ENCODE assay signal across 8 cellular contexts in the genomic region with DNA sequence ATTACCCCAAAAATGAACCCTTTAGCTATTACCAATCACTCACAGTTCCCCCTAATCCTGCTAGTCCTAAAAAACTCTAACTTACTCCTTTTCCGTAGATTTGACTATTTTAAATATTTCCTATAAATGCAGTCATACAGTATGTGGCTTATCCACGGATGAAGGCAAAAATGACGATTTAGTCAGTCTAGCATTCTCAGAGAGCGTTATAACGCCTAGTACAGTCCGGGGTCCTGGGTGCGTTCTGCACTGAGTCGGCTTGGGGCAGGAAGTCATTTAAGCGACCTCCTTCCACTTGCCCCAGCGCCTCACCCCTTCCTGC. TPM values are rescaled to one million over a fixed set of nuclear protein-coding genes. Genes with fewer than 3 reads are reported as not detected.
DNase-seq lines count a peak whose midpoint lies in the region; ATAC-seq and TF ChIP-seq lines count a peak whose summit lies in the region.

No MANE protein-coding gene starts in this region.

- no peak for TF ChIP-seq CTCF in GM06990 (IDR thresholded peaks at IDR 0.05; ENCODE audit: insufficient read depth, low read length, poor library complexity, severe bottlenecking)
- no peak for TF ChIP-seq CTCF in ascending aorta (IDR thresholded peaks at IDR 0.05)

- intact Hi-C loops in ascending aorta (cut with DNase I) = loop anchor here (5.0 to 10.0 kb wide), 5 partner anchors 97 to 445 kb away; a partner anchor contains a TSS

- H3K27me3 ChIP-seq in GM06990 (replicated peaks; ENCODE audit: control insufficient read depth, insufficient read depth, low read length) = no peaks in the 10 kb centered on the region
- no peaks in the 10 kb centered on the region for H3K27me3 ChIP-seq in ascending aorta

- DNase-seq in GM06990 (ENCODE audit: extremely low read depth, insufficient read length) (no peak), ascending aorta (ENCODE audit: low spot score in 2 of 2) (no peak), iPS-NIHi11 (ENCODE audit: low spot score) (no peak), SW480 (ENCODE audit: low spot score) (no peak)

- 0 to 4% methylated on average over 7 to 9 of the region's 10 CpGs for WGBS in mesodermal cell (ENCODE audit: insufficient coverage in 2 of 2), 2 experiments

- peaks cover 0 to 4% of the 10 kb centered on the region in 2 donors for H3K4me1 ChIP-seq in ascending aorta
- H3K4me1 ChIP-seq in mesodermal cell (ENCODE audit: control insufficient read depth, insufficient read depth, low read length, poor library complexity, severe bottlenecking) = no peaks in the 10 kb centered on the region

- ATAC-seq in HG02981 (IDR thresholded peaks at IDR 0.05; ENCODE audit: unreplicated experiment) (peak; percentile 82), GM18520 (IDR thresholded peaks at IDR 0.05; ENCODE audit: unreplicated experiment) (no peak), GM21390 (IDR thresholded peaks at IDR 0.05; ENCODE audit: unreplicated experiment) (no peak)

- H3K4me3 ChIP-seq in GM06990 (replicated peaks; ENCODE audit: low read depth, low read length) = peak overlapping the region; percentile 100
- H3K4me3 ChIP-seq in ascending aorta = peak overlapping the region; percentile 60 to 73
- H3K4me3 ChIP-seq in mesodermal cell (ENCODE audit: extremely low read depth, insufficient read depth, low read length, poor library complexity, severe bottlenecking) = peak overlapping the region; percentile 82

- peak overlapping the region; percentile 75 to 80 for H3K27ac ChIP-seq in ascending aorta
- H3K27ac ChIP-seq in mesodermal cell (ENCODE audit: low read depth, low read length, severe bottlenecking) = peak overlapping the region; percentile 87

- H3K36me3 ChIP-seq in GM06990 (ENCODE audit: control insufficient read depth, insufficient read depth, low read length) = peaks cover 2% of the 10 kb centered on the region; the same call in 1 of the 2 replicates
- peaks cover 8 to 22% of the 10 kb centered on the region in 2 donors for H3K36me3 ChIP-seq in ascending aorta
- H3K36me3 ChIP-seq in mesodermal cell (ENCODE audit: control insufficient read depth, insufficient read depth, low read length) = peaks cover 22% of the 10 kb centered on the region

- peaks cover 0 to 15% of the 10 kb centered on the region in 2 donors for H3K9me3 ChIP-seq in ascending aorta
- H3K9me3 ChIP-seq in mesodermal cell (ENCODE audit: control insufficient read depth, low read length) = peaks cover 10% of the 10 kb centered on the region

RNA-seq across cellular contexts. Expression of a gene that starts 0.5 kb away (rescaled TPM):
- total RNA-seq in ascending aorta = 6.9 TPM
- 3.8 TPM for polyA plus RNA-seq in mesodermal cell (2013, experiment 1 of 2)
- polyA plus RNA-seq in mesodermal cell (2013, experiment 2 of 2) = 4.7 TPM

RNA-seq across cellular contexts. Expression of a gene that starts 7.2 kb away (rescaled TPM):
- total RNA-seq in ascending aorta = 3.5 TPM
- polyA plus RNA-seq in mesodermal cell (2013, experiment 1 of 2) = 3.1 TPM
- 2.7 TPM for polyA plus RNA-seq in mesodermal cell (2013, experiment 2 of 2)

RNA-seq across cellular contexts. Expression of a gene that starts 45.0 kb away (rescaled TPM):
- 8.4 TPM for total RNA-seq in ascending aorta
- polyA plus RNA-seq in mesodermal cell (2013, experiment 1 of 2) = 9.2 TPM
- 12.7 TPM for polyA plus RNA-seq in mesodermal cell (2013, experiment 2 of 2)
